Comparison of ENCODE assay signal across 12 cellular contexts in genomic region chr3:156818890-156819289, GRCh38. TPM values are rescaled to one million over a fixed set of nuclear protein-coding genes. Genes with fewer than 3 reads are reported as not detected.
DNase-seq lines count a peak whose midpoint lies in the region; ATAC-seq and TF ChIP-seq lines count a peak whose summit lies in the region.
"Had no signal": no experiment of that assay in that cellular context is flagged by ENCODE, and none has a peak within 500 bp of the region (broad histone marks: within the 10 kb centered on the region; RNA-seq: fewer than 3 reads in every experiment).

No MANE protein-coding gene starts in this region.

- no peaks in the 10 kb centered on the region for H3K36me3 ChIP-seq in HCT116 (ENCODE audit: control insufficient read depth in 1 of 2, insufficient read depth in 2 of 2, low read length in 2 of 2)
- H3K36me3 ChIP-seq: adrenal gland had no signal

- H3K4me1 ChIP-seq in HCT116 (ENCODE audit: control insufficient read depth in 1 of 2, insufficient read depth in 2 of 2, low read length in 2 of 2) = peaks cover 29 to 82% of the 10 kb centered on the region in 2 experiments

- intact Hi-C loops in HCT116 (cut with micrococcal nuclease) = loop anchor here (2.0 kb wide), 1 partner anchor 312 kb away; no protein-coding TSS in a partner anchor

- H3K9me3 Mint-ChIP-seq in T-helper 2 cell treated with Interferon-gamma antibody and Interleukin-4, amounts not matched to agents 5 μg/mL and 100 μg/mL, for 36 hours = no peaks in the 10 kb centered on the region
- H3K9me3 Mint-ChIP-seq: naive B cell had no signal

- H3K4me3 Mint-ChIP-seq in T-helper 2 cell treated with Interferon-gamma antibody and Interleukin-4, amounts not matched to agents 5 μg/mL and 100 μg/mL, for 36 hours = peak overlapping the region; percentile 31

- peaks cover 24% of the 10 kb centered on the region for H3K79me2 ChIP-seq in HCT116 (ENCODE audit: insufficient read depth, low read length)

- peak; percentile 46 for ATAC-seq in HCT116
- ATAC-seq in HG03571 (IDR thresholded peaks at IDR 0.05; ENCODE audit: unreplicated experiment) = no peak

- no peak for TF ChIP-seq CTCF in HCT116 (IDR thresholded peaks at IDR 0.05 in 2 of 3, conservative IDR thresholded peaks at IDR 0.05 in 1 of 3; ENCODE audit: borderline replicate concordance in 1 of 3, insufficient read depth in 1 of 3, low read depth in 2 of 3, low read length in 2 of 3)

- DNase-seq in AG08396 (ENCODE audit: low spot score) (peak; percentile 69), HCT116 (ENCODE audit: low read depth, low spot score) (peak; percentile 59), iris pigment epithelial cell (ENCODE audit: low read depth) (peak; percentile 76), DMS153 treated with DMSO at 0.1 percent for 48 hours (lab: John Stamatoyannopoulos, UW; ENCODE audit: unreplicated experiment) (no peak), erythroblast (lab: John Stamatoyannopoulos, UW) (no peak)
- no peak for DNase-seq in T-helper 2 cell treated with Interferon-gamma antibody and Interleukin-4, amounts not matched to agents 5 μg/mL and 100 μg/mL, for 36 hours (ENCODE audit: low spot score)
- DNase-seq in stimulated activated CD4-positive, alpha-beta T cell treated with anti-CD3 and anti-CD28 coated beads, Interleukin-4, amount 100 ng/mL, for 4 hours = no peak
- DNase-seq: adrenal gland, GF-D8, glutamatergic neuron, naive B cell had no signal

- peaks cover 22% of the 10 kb centered on the region for H3K36me3 Mint-ChIP-seq in T-helper 2 cell treated with Interferon-gamma antibody and Interleukin-4, amounts not matched to agents 5 μg/mL and 100 μg/mL, for 36 hours (ENCODE audit: low read depth)
- H3K36me3 Mint-ChIP-seq: naive B cell had no signal

- no peaks in the 10 kb centered on the region for H4K20me1 ChIP-seq in HCT116 (ENCODE audit: insufficient read depth)

- H3K4me3 ChIP-seq in HCT116 (replicated peaks in 1 of 2; ENCODE audit: low read depth in 1 of 2, low read length in 2 of 2) = peak overlapping the region in 1 of 2 experiments; percentile 0; a peak in 1 of 4 replicates
- H3K4me3 ChIP-seq: adrenal gland had no signal

- H2AFZ ChIP-seq in HCT116 (ENCODE audit: low read depth, low read length, poor library complexity, severe bottlenecking) = no peak overlapping the region

- CTCF ChIA-PET in HCT116 (lab: Charles Lee) = no interaction called here

- POLR2A ChIA-PET in HCT116 (lab: Charles Lee) = no interaction called here

- H3K4me1 Mint-ChIP-seq in T-helper 2 cell treated with Interferon-gamma antibody and Interleukin-4, amounts not matched to agents 5 μg/mL and 100 μg/mL, for 36 hours (ENCODE audit: low read depth) = peaks cover 58% of the 10 kb centered on the region

- peak overlapping the region; percentile 96 for H3K9ac ChIP-seq in HCT116 (ENCODE audit: low read length)

- BruUV-seq in HCT116 (replicated peaks; lab: Mats Ljungman, UMichigan) = no TSS peak

- peak overlapping the region; percentile 78 for H3K4me2 ChIP-seq in HCT116 (ENCODE audit: low read length)

- no peaks in the 10 kb centered on the region for H3K27me3 ChIP-seq in HCT116 (ENCODE audit: insufficient read depth, low read length)
- H3K27me3 ChIP-seq: adrenal gland had no signal

- H3K27me3 Mint-ChIP-seq in T-helper 2 cell treated with Interferon-gamma antibody and Interleukin-4, amounts not matched to agents 5 μg/mL and 100 μg/mL, for 36 hours (ENCODE audit: low read depth) = no peaks in the 10 kb centered on the region
- H3K27me3 Mint-ChIP-seq: naive B cell had no signal

- TF ChIP-seq RAD21 in HCT116 (IDR thresholded peaks at IDR 0.05; ENCODE audit: low read depth) = no peak

- H3K27ac ChIP-seq in HCT116 (ENCODE audit: low read depth, low read length) = peak overlapping the region; percentile 95; the same call in 1 of the 2 replicates

- RAD21 ChIA-PET in HCT116 (lab: Charles Lee; ENCODE audit: low non-redundant PET in 1 of 2, low total read pairs in 2 of 2, uncharacterized antibody in 2 of 2, unreplicated experiment in 2 of 2) = no interaction called here

- H3K27ac Mint-ChIP-seq in T-helper 2 cell treated with Interferon-gamma antibody and Interleukin-4, amounts not matched to agents 5 μg/mL and 100 μg/mL, for 36 hours = peak overlapping the region; percentile 78

- H3K9me3 ChIP-seq in HCT116 (ENCODE audit: control insufficient read depth in 1 of 2, insufficient read depth in 1 of 2, low read depth in 1 of 2, low read length in 2 of 2) = no peaks in the 10 kb centered on the region
- H3K9me3 ChIP-seq: adrenal gland had no signal

- no peak for TF ChIP-seq POLR2A in HCT116 (IDR thresholded peaks at IDR 0.05; ENCODE audit: borderline replicate concordance, extremely low read depth, insufficient read depth, insufficient read length)
- TF ChIP-seq POLR2A in erythroblast (IDR thresholded peaks at IDR 0.05; ENCODE audit: low read length) = no peak

- no peaks in the 10 kb centered on the region for H3K9me2 ChIP-seq in HCT116 (ENCODE audit: insufficient read depth)

TF ChIP-seq in HCT116, 20 proteins besides CTCF, POLR2A, EP300 and RAD21:
- TF ChIP-seq TCF7L2 (IDR thresholded peaks at IDR 0.05; ENCODE audit: borderline replicate concordance, extremely low read depth, insufficient read depth, insufficient read length) (no peak), POLR2AphosphoS5 (IDR thresholded peaks at IDR 0.05; ENCODE audit: low read depth, low read length) (peak; percentile 39; the same call in 1 of the 2 replicates)

RNA-seq across cellular contexts. Expression of gene LEKR1, which starts 7.3 kb away (rescaled TPM):
- 2.1 TPM for total RNA-seq in HCT116 (2021; ENCODE audit: unreplicated experiment)
- 0.45 and 0.70 TPM in 2 replicates for polyA plus RNA-seq in HCT116 (2012)

Comparison
In these comparisons a context has a peak if more than half of its experiments do, and no peak if none do; other contexts are left out.
1. DNase-seq: peak in AG08396 (single experiment), HCT116 (single experiment) and iris pigment epithelial cell (single experiment); none in T-helper 2 cell treated with Interferon-gamma antibody and Interleukin-4, amounts not matched to agents 5 μg/mL and 100 μg/mL, for 36 hours (single experiment), DMS153 treated with DMSO at 0.1 percent for 48 hours (single experiment), stimulated activated CD4-positive, alpha-beta T cell treated with anti-CD3 and anti-CD28 coated beads, Interleukin-4, amount 100 ng/mL, for 4 hours (0 of 2) and erythroblast (0 of 2).